9 cellular contexts compared by ENCODE assay signal in the genomic region with DNA sequence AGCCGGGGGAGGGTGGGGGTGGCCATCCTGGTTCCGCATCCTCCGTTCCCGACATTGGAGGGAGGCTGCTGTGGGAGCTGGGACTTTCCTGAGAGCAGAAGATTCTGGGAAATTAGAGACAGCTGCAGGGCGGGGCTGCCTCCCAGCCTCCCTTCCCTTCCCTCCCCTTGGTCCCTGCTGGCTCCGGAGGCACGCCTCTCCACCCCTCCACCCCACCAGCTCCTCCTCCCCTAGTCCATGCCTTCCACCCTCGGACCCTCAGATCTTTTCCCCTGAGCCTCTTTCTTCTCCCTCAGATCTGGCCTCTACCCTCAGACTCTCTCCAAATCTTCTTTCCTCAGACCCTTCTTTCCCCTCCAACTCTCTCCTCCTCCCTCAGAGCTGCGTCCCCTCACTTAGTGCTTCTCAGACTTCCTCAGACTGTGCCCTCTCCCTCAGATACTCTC. TPM values are rescaled to one million over a fixed set of nuclear protein-coding genes. Genes with fewer than 3 reads are reported as not detected.
DNase-seq lines count a peak whose midpoint lies in the region; FAIRE-seq and TF ChIP-seq lines count a peak whose summit lies in the region.
"Had no signal": no experiment of that assay in that cellular context is flagged by ENCODE, and none has a peak within 500 bp of the region (broad histone marks: within the 10 kb centered on the region; RNA-seq: fewer than 3 reads in every experiment).

No MANE protein-coding gene starts in this region.

- H3K4me3 ChIP-seq in kidney (ENCODE audit: low read length in 2 of 2) (no peak overlapping the region), thymus (ENCODE audit: low read length) (no peak overlapping the region)

- intact Hi-C loops in kidney (cut with DNase I), result no loop called here

- H3K9me3 Mint-ChIP-seq in activated T-cell treated with anti-CD3 and anti-CD28 coated beads, Interleukin-2, amount 50 U/mL, for 24 hours, result no peaks in the 10 kb centered on the region

- H3K36me3 ChIP-seq in kidney (ENCODE audit: control insufficient read depth in 1 of 2, insufficient read depth in 2 of 2, low read length in 2 of 2) (no peaks in the 10 kb centered on the region), thymus (ENCODE audit: control insufficient read depth, insufficient read depth) (peaks cover 3% of the 10 kb centered on the region)

- H3K9me3 ChIP-seq in kidney (ENCODE audit: control insufficient read depth in 1 of 2, low read length in 2 of 2) (no peaks in the 10 kb centered on the region), thymus (ENCODE audit: control insufficient read depth) (no peaks in the 10 kb centered on the region)

- peaks cover 20% of the 10 kb centered on the region for H3K36me3 Mint-ChIP-seq in activated T-cell treated with anti-CD3 and anti-CD28 coated beads, Interleukin-2, amount 50 U/mL, for 24 hours (ENCODE audit: low read depth)

- H3K27ac Mint-ChIP-seq in activated T-cell treated with anti-CD3 and anti-CD28 coated beads, Interleukin-2, amount 50 U/mL, for 24 hours, result no peak overlapping the region

- 19 to 63% (median 25%) methylated on average over 7 to 9 of the region's 9 CpGs for whole genome bisulfite sequencing in adipose tissue, 3 donors
- 86% methylated on average over 9 of the region's 9 CpGs for WGBS in thymus

- peak overlapping the region in 1 of 2 donors; percentile 51 for H3K9ac ChIP-seq in kidney (ENCODE audit: low read length in 2 of 2)

- H3K27me3 Mint-ChIP-seq in activated T-cell treated with anti-CD3 and anti-CD28 coated beads, Interleukin-2, amount 50 U/mL, for 24 hours, result no peaks in the 10 kb centered on the region

- H3K27me3 ChIP-seq in thymus (ENCODE audit: control insufficient read depth, insufficient read depth), result peaks cover 32% of the 10 kb centered on the region

- DNase-seq in DMS53 (lab: John Stamatoyannopoulos, UW) (peak; percentile 68), DMS53 treated with DMSO at 0.1 percent for 48 hours (lab: John Stamatoyannopoulos, UW; ENCODE audit: unreplicated experiment) (no peak), kidney (peak; percentile 94), NCI-H774 (lab: John Stamatoyannopoulos, UW) (no peak), GF-D8 (lab: John Stamatoyannopoulos, UW) (no peak)
- no peak for DNase-seq in activated T-cell treated with anti-CD3 and anti-CD28 coated beads, Interleukin-2, amount 50 U/mL, for 24 hours

- H3K27ac ChIP-seq in adipose tissue (ENCODE audit: low read depth, low read length) (peak overlapping the region; percentile 70), kidney (ENCODE audit: low read depth in 2 of 2, low read length in 2 of 2) (peak overlapping the region; percentile 73 to 96), thymus (ENCODE audit: low read depth) (peak overlapping the region; percentile 71)

- no peak overlapping the region for H3K4me3 Mint-ChIP-seq in activated T-cell treated with anti-CD3 and anti-CD28 coated beads, Interleukin-2, amount 50 U/mL, for 24 hours

- no peak for FAIRE-seq in kidney (lab: Jason Lieb, UNC)
- FAIRE-seq: A204.1 had no signal

- peaks cover 47% of the 10 kb centered on the region for H3K4me1 Mint-ChIP-seq in activated T-cell treated with anti-CD3 and anti-CD28 coated beads, Interleukin-2, amount 50 U/mL, for 24 hours (ENCODE audit: low read depth)

- TF ChIP-seq CTCF in kidney (IDR thresholded peaks at IDR 0.05; ENCODE audit: borderline replicate concordance, extremely low read depth, insufficient read depth), result no peak

- H3K4me1 ChIP-seq in kidney (ENCODE audit: control insufficient read depth in 1 of 2, insufficient read depth in 1 of 2, low read depth in 1 of 2, low read length in 2 of 2), result peaks cover 23 to 29% of the 10 kb centered on the region in 2 donors
- H3K4me1 ChIP-seq in thymus (ENCODE audit: control insufficient read depth, insufficient read depth, low read length), result peaks cover 7% of the 10 kb centered on the region

RNA-seq across cellular contexts. Expression of a gene that starts 3.1 kb away (rescaled TPM):
- 100 to 1,000 TPM in 1 of 3 donors, 10 to 100 TPM in 2; 33.4 to 150 (median 97.6) TPM for polyA plus RNA-seq in adipose tissue
- total RNA-seq in kidney, result 86.8 TPM
- 23.2 TPM for polyA plus RNA-seq in kidney (ENCODE audit: insufficient read depth, low read depth, low replicate concordance)
- 62.9 TPM for polyA plus RNA-seq in thymus

RNA-seq across cellular contexts. Expression of a gene that starts 32.3 kb away (rescaled TPM):
- polyA plus RNA-seq in adipose tissue (10 to 100 TPM in 1 of 3 donors, 1 to 10 TPM in 1, under 1 TPM in 1; 0.45 to 11.1 (median 2.0) TPM), kidney (ENCODE audit: insufficient read depth, low read depth, low replicate concordance) (8.2 TPM), thymus (2.0 TPM)
- total RNA-seq in kidney, result 11.5 TPM

RNA-seq across cellular contexts. Expression of a gene that starts 46.5 kb away (rescaled TPM):
- polyA plus RNA-seq in adipose tissue (under 1 TPM in 1 of 3 donors, not detected in 2; 0.07 TPM), kidney (ENCODE audit: insufficient read depth, low read depth, low replicate concordance) (not detected), thymus (0.09 TPM)
- not detected for total RNA-seq in kidney

Comparison
In these comparisons a context has a peak if more than half of its experiments do, and no peak if none do; other contexts are left out.
1. DNase-seq: peak in DMS53 (single experiment) and kidney (single experiment); none in DMS53 treated with DMSO at 0.1 percent for 48 hours (single experiment), NCI-H774 (single experiment), GF-D8 (single experiment) and activated T-cell treated with anti-CD3 and anti-CD28 coated beads, Interleukin-2, amount 50 U/mL, for 24 hours (single experiment).
2. Peak in every context shown above with its lines, with median percentiles within 50 percentile points of each other: H3K27ac ChIP-seq.